Comparison of ENCODE assay signal across 1 cellular context in the genomic region with DNA sequence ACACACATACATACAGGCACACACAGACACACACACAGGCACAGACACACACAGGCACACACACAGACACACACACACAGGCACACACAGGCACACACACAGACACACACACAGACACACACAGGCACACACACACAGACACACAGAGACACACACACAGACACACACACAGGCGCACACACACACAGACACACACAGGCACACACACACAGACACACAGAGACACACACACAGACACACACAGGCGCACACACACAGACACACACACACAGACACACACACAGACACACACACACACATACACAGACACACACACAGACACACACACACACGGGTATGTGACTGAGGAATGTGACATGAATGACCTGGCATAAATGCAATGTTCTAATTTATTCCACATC.
A peak's percentile ranks its signal among the peaks of the same experiment; 100 is the strongest.
TF ChIP-seq lines count a peak whose summit lies in the region.

No MANE protein-coding gene starts in this region.

TF ChIP-seq in HEK293, 187 proteins besides CTCF, POLR2A, EP300 and RAD21:
- TF ChIP-seq, protein P1, sequence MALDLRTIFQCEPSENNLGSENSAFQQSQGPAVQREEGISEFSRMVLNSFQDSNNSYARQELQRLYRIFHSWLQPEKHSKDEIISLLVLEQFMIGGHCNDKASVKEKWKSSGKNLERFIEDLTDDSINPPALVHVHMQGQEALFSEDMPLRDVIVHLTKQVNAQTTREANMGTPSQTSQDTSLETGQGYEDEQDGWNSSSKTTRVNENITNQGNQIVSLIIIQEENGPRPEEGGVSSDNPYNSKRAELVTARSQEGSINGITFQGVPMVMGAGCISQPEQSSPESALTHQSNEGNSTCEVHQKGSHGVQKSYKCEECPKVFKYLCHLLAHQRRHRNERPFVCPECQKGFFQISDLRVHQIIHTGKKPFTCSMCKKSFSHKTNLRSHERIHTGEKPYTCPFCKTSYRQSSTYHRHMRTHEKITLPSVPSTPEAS (tag by site-specific recombination; IDR thresholded peaks at IDR 0.05), result peak; percentile 100
